Comparison of ENCODE assay signal across 8 cellular contexts in the genomic region with DNA sequence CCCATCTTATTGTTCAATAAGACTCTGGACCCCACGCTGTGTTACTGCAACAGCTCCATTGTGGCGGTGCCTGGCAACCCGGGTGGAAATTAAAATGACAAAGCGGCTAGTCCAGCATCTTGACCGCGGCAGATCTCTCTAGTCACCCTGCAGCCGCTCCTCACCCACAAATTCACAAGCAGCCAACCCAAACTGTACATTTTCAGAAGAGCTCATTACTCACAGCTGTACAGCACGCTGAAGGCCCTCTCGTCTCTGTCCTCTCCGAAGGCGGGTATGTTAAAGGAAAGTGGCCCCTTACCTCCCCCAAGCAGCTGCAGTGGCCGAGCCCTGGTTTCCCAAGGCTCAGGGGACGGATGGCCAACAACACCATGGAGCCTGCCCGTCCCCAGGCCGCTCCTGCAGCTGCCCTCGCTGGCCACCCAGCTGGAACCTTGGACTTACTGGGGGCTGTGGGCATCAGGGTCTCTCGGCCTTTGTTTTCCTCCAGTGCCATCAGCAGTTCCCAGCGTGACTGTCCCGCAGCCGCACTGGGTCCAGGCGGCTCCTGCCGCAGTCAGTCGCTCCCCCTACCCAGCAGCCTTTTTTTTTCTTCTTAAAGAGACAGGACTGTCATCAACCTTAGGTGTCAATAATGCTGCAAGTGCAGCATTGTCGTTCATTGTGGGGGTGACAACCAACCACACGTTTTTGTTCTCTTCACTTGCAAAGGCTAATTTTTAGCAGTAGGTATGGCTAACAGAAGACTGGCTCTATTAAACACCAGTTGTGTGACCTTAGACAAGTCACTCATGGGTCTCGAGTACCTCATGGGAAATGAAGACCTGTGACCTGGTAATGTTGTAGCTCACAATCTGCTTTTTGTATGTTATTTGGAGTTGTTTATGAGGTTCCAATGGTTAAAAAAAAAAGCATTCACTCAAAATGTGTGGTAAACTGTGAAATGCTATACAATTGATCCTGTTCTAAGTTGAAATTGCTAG.
DNase-seq lines count a peak whose midpoint lies in the region; ATAC-seq and TF ChIP-seq lines count a peak whose summit lies in the region.

A gene with protein sequence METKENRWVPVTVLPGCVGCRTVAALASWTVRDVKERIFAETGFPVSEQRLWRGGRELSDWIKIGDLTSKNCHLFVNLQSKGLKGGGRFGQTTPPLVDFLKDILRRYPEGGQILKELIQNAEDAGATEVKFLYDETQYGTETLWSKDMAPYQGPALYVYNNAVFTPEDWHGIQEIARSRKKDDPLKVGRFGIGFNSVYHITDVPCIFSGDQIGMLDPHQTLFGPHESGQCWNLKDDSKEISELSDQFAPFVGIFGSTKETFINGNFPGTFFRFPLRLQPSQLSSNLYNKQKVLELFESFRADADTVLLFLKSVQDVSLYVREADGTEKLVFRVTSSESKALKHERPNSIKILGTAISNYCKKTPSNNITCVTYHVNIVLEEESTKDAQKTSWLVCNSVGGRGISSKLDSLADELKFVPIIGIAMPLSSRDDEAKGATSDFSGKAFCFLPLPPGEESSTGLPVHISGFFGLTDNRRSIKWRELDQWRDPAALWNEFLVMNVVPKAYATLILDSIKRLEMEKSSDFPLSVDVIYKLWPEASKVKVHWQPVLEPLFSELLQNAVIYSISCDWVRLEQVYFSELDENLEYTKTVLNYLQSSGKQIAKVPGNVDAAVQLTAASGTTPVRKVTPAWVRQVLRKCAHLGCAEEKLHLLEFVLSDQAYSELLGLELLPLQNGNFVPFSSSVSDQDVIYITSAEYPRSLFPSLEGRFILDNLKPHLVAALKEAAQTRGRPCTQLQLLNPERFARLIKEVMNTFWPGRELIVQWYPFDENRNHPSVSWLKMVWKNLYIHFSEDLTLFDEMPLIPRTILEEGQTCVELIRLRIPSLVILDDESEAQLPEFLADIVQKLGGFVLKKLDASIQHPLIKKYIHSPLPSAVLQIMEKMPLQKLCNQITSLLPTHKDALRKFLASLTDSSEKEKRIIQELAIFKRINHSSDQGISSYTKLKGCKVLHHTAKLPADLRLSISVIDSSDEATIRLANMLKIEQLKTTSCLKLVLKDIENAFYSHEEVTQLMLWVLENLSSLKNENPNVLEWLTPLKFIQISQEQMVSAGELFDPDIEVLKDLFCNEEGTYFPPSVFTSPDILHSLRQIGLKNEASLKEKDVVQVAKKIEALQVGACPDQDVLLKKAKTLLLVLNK (N-terminal part only) (minus strand): TSS at position 532 of the 983 bp plus-strand sequence. CDS start 22,463 bp downstream, outside the sequence.

- in situ Hi-C loops in brain microvascular endothelial cell (cut with HindIII; ENCODE audit: low pct_ligation_motif_present, low sequenced_read_pairs): no loop called here

- DNase-seq in ELR (ENCODE audit: low read depth) (peak; percentile 69), NCI-H1694 treated with DMSO at 0.1 percent for 48 hours (lab: John Stamatoyannopoulos, UW) (peak; percentile 19), brain microvascular endothelial cell (peak; percentile 55), retinal pigment epithelial cell (ENCODE audit: low read depth) (no peak), AML-193 (lab: John Stamatoyannopoulos, UW) (no peak)
- DNase-seq in stimulated activated CD4-positive, alpha-beta T cell treated with anti-CD3 and anti-CD28 coated beads, Interleukin-2, amount 100 ng/mL, for 24 hours: no peak

- peak within 1 kb of the TSS; percentile 38 for H3K27ac ChIP-seq in brain microvascular endothelial cell

- H3K4me3 ChIP-seq in brain microvascular endothelial cell (ENCODE audit: low read depth, low read length): peak within 1 kb of the TSS; percentile 83
- peak within 1 kb of the TSS; percentile 88 for H3K4me3 ChIP-seq in iPS-11a (ENCODE audit: low read depth, low read length)
- H3K4me3 ChIP-seq in retinal pigment epithelial cell (ENCODE audit: low read length): peak within 1 kb of the TSS; percentile 72

- H3K27me3 ChIP-seq in brain microvascular endothelial cell (replicated peaks): no peaks in the 10 kb centered on the region

- H3K36me3 ChIP-seq in brain microvascular endothelial cell (replicated peaks): no peaks in the 10 kb centered on the region

- ATAC-seq in GM19328 (IDR thresholded peaks at IDR 0.05; ENCODE audit: unreplicated experiment): no peak

- no peak for TF ChIP-seq CTCF in brain microvascular endothelial cell (IDR thresholded peaks at IDR 0.05; ENCODE audit: low read depth, low read length, missing control alignments)
- TF ChIP-seq CTCF in retinal pigment epithelial cell (conservative IDR thresholded peaks at IDR 0.05; ENCODE audit: low read depth, low read length): no peak

Comparison
In these comparisons a context has a peak if more than half of its experiments do, and no peak if none do; other contexts are left out.
1. DNase-seq: peak in ELR (single experiment), NCI-H1694 treated with DMSO at 0.1 percent for 48 hours (single experiment) and brain microvascular endothelial cell (single experiment); none in retinal pigment epithelial cell (single experiment), stimulated activated CD4-positive, alpha-beta T cell treated with anti-CD3 and anti-CD28 coated beads, Interleukin-2, amount 100 ng/mL, for 24 hours (0 of 2) and AML-193 (0 of 2).
2. Peak in every context shown above with its lines, with median percentiles within 50 percentile points of each other: H3K4me3 ChIP-seq.